ENCODE assay signal across 13 cellular contexts in the genomic region with DNA sequence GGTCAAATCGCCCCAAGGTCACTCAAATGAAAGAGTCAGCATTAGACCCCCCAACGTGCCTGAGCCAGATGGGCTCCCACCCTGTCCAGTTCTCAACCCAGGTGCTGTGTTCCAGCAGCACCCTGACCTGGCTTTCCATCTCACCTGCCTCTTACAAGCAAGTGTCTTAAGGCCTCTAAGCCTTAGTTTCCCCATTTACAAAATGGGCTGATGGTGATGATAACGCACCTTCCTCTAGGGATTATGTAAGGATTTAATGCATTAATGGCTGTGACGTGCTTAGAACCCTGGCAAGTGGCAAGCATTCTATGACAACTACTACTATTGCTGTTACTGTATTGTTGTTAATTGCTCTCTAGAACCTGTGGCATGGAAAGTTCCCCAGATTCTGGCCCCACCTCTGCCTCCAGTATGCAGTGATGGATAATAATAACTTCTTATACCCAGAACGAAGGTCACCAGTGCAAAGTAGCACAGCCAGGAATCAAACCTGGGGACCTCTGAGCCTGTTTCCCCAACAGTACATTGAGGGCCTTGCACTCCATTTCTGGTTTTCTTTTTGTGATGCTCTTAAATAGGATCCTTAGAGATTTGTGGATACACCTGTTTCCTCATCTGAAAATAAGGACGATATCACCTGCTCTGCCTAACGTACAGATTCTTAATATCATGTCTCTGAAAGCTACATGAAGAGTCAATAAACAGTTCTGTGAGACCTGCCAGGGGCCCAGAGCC. TPM values are rescaled to one million over a fixed set of nuclear protein-coding genes. Genes with fewer than 3 reads are reported as not detected.
A peak's percentile ranks its signal among the peaks of the same experiment; 100 is the strongest.
DNase-seq lines count a peak whose midpoint lies in the region; ATAC-seq and TF ChIP-seq lines count a peak whose summit lies in the region.
"Had no signal": no experiment of that assay in that cellular context is flagged by ENCODE, and none has a peak within 500 bp of the region (broad histone marks: within the 10 kb centered on the region; RNA-seq: fewer than 3 reads in every experiment).

No MANE protein-coding gene starts in this region.

- H3K4me3 Mint-ChIP-seq in activated naive CD4-positive, alpha-beta T cell treated with anti-CD3 and anti-CD28 coated beads, Interleukin-2, amount 50 U/mL, for 24 hours = peak overlapping the region; percentile 19
- H3K4me3 Mint-ChIP-seq in activated T-helper 2 cell treated with anti-CD3 and anti-CD28 coated beads, Interferon-gamma antibody, Interleukin-2, Interleukin-4, amounts not matched to agents 10 μg/mL and 5 μg/mL and 100 μg/mL, durations not matched to agents 14 hours and 24 hours and 36 hours (ENCODE audit: low read depth) = peak overlapping the region; percentile 4
- H3K4me3 Mint-ChIP-seq in stimulated activated memory B cell treated with anti-CD40 and anti-IgM and Interleukin-4, amounts not matched to agents 10 μg/mL and 1 μg/mL and 100 μg/mL, for 72 hours = no peak overlapping the region

- no peaks in the 10 kb centered on the region for H3K27me3 Mint-ChIP-seq in activated naive CD4-positive, alpha-beta T cell treated with anti-CD3 and anti-CD28 coated beads, Interleukin-2, amount 50 U/mL, for 24 hours
- no peaks in the 10 kb centered on the region for H3K27me3 Mint-ChIP-seq in activated T-helper 2 cell treated with anti-CD3 and anti-CD28 coated beads, Interferon-gamma antibody, Interleukin-2, Interleukin-4, amounts not matched to agents 10 μg/mL and 5 μg/mL and 100 μg/mL, durations not matched to agents 14 hours and 24 hours and 36 hours (ENCODE audit: low read depth)
- H3K27me3 Mint-ChIP-seq in stimulated activated memory B cell treated with anti-CD40 and anti-IgM and Interleukin-4, amounts not matched to agents 10 μg/mL and 1 μg/mL and 100 μg/mL, for 72 hours = no peaks in the 10 kb centered on the region

- no peak for ATAC-seq in stimulated activated memory B cell treated with anti-CD40 and anti-IgM and Interleukin-4, amounts not matched to agents 10 μg/mL and 1 μg/mL and 100 μg/mL, for 72 hours
- no peak for ATAC-seq in upper lobe of left lung (ENCODE audit: low FRiP score in 2 of 2)
- ATAC-seq: left lobe of liver had no signal

- no peaks in the 10 kb centered on the region for H3K9me3 ChIP-seq in upper lobe of left lung

- intact Hi-C loops in activated T-helper 2 cell treated with anti-CD3 and anti-CD28 coated beads, Interferon-gamma antibody, Interleukin-2, Interleukin-4, amounts not matched to agents 10 μg/mL and 5 μg/mL and 100 μg/mL, durations not matched to agents 14 hours and 24 hours and 36 hours (cut with micrococcal nuclease) = no loop called here

- no peak overlapping the region for H3K27ac Mint-ChIP-seq in activated naive CD4-positive, alpha-beta T cell treated with anti-CD3 and anti-CD28 coated beads, Interleukin-2, amount 50 U/mL, for 24 hours
- H3K27ac Mint-ChIP-seq in activated T-helper 2 cell treated with anti-CD3 and anti-CD28 coated beads, Interferon-gamma antibody, Interleukin-2, Interleukin-4, amounts not matched to agents 10 μg/mL and 5 μg/mL and 100 μg/mL, durations not matched to agents 14 hours and 24 hours and 36 hours = no peak overlapping the region
- peak overlapping the region; percentile 98 for H3K27ac Mint-ChIP-seq in stimulated activated memory B cell treated with anti-CD40 and anti-IgM and Interleukin-4, amounts not matched to agents 10 μg/mL and 1 μg/mL and 100 μg/mL, for 72 hours

- no peak overlapping the region for H3K4me3 ChIP-seq in upper lobe of left lung

- WGBS in upper lobe of left lung, 2 donors = 74 to 82% methylated on average over 7 of the region's 7 CpGs

- no peak for TF ChIP-seq POLR2A in upper lobe of left lung (IDR thresholded peaks at IDR 0.05)

- no peaks in the 10 kb centered on the region for H3K27me3 ChIP-seq in upper lobe of left lung

- H3K27ac ChIP-seq in upper lobe of left lung = no peak overlapping the region

- no peaks in the 10 kb centered on the region for H3K36me3 ChIP-seq in upper lobe of left lung

- no peak for DNase-seq in activated naive CD4-positive, alpha-beta T cell treated with Interleukin-2 at 50 U/mL for 16 hours
- no peak for DNase-seq in activated T-helper 2 cell treated with anti-CD3 and anti-CD28 coated beads, Interferon-gamma antibody, Interleukin-2, Interleukin-4, amounts not matched to agents 10 μg/mL and 5 μg/mL and 100 μg/mL, durations not matched to agents 14 hours and 24 hours and 36 hours (ENCODE audit: low spot score)
- DNase-seq in NCI-H2227 (lab: John Stamatoyannopoulos, UW; ENCODE audit: unreplicated experiment) (no peak), upper lobe of left lung (no peak)
- DNase-seq: AML-193; Karpas-422; NCI-H2029; occipital lobe; stimulated activated CD4-positive, alpha-beta T cell treated with anti-CD3 and anti-CD28 coated beads, Interleukin-15, amount 100 ng/mL, for 24 hours had no signal

- no peak for TF ChIP-seq EP300 in upper lobe of left lung (IDR thresholded peaks at IDR 0.05)

- peaks cover 20% of the 10 kb centered on the region for H3K4me1 Mint-ChIP-seq in activated naive CD4-positive, alpha-beta T cell treated with anti-CD3 and anti-CD28 coated beads, Interleukin-2, amount 50 U/mL, for 24 hours
- peaks cover 9% of the 10 kb centered on the region for H3K4me1 Mint-ChIP-seq in activated T-helper 2 cell treated with anti-CD3 and anti-CD28 coated beads, Interferon-gamma antibody, Interleukin-2, Interleukin-4, amounts not matched to agents 10 μg/mL and 5 μg/mL and 100 μg/mL, durations not matched to agents 14 hours and 24 hours and 36 hours (ENCODE audit: low read depth)
- H3K4me1 Mint-ChIP-seq in stimulated activated memory B cell treated with anti-CD40 and anti-IgM and Interleukin-4, amounts not matched to agents 10 μg/mL and 1 μg/mL and 100 μg/mL, for 72 hours = peaks cover 39% of the 10 kb centered on the region

- no peaks in the 10 kb centered on the region for H3K36me3 Mint-ChIP-seq in activated naive CD4-positive, alpha-beta T cell treated with anti-CD3 and anti-CD28 coated beads, Interleukin-2, amount 50 U/mL, for 24 hours
- H3K36me3 Mint-ChIP-seq in activated T-helper 2 cell treated with anti-CD3 and anti-CD28 coated beads, Interferon-gamma antibody, Interleukin-2, Interleukin-4, amounts not matched to agents 10 μg/mL and 5 μg/mL and 100 μg/mL, durations not matched to agents 14 hours and 24 hours and 36 hours (ENCODE audit: low read depth) = peaks cover 3% of the 10 kb centered on the region
- no peaks in the 10 kb centered on the region for H3K36me3 Mint-ChIP-seq in stimulated activated memory B cell treated with anti-CD40 and anti-IgM and Interleukin-4, amounts not matched to agents 10 μg/mL and 1 μg/mL and 100 μg/mL, for 72 hours

- no peaks in the 10 kb centered on the region for H3K9me3 Mint-ChIP-seq in activated naive CD4-positive, alpha-beta T cell treated with anti-CD3 and anti-CD28 coated beads, Interleukin-2, amount 50 U/mL, for 24 hours
- H3K9me3 Mint-ChIP-seq in activated T-helper 2 cell treated with anti-CD3 and anti-CD28 coated beads, Interferon-gamma antibody, Interleukin-2, Interleukin-4, amounts not matched to agents 10 μg/mL and 5 μg/mL and 100 μg/mL, durations not matched to agents 14 hours and 24 hours and 36 hours = no peaks in the 10 kb centered on the region
- H3K9me3 Mint-ChIP-seq in stimulated activated memory B cell treated with anti-CD40 and anti-IgM and Interleukin-4, amounts not matched to agents 10 μg/mL and 1 μg/mL and 100 μg/mL, for 72 hours = no peaks in the 10 kb centered on the region

- no peak for TF ChIP-seq CTCF in upper lobe of left lung (IDR thresholded peaks at IDR 0.05)

- peaks cover 29 to 52% (median 36%) of the 10 kb centered on the region in 4 donors for H3K4me1 ChIP-seq in upper lobe of left lung

RNA-seq across cellular contexts. Expression of a gene that starts 3.3 kb away (rescaled TPM):
- total RNA-seq in activated T-helper 2 cell treated with anti-CD3 and anti-CD28 coated beads, Interferon-gamma antibody, Interleukin-2, Interleukin-4, amounts not matched to agents 10 μg/mL and 5 μg/mL and 100 μg/mL, durations not matched to agents 14 hours and 24 hours and 36 hours = 132 and 141 TPM in 2 replicates
- 100 to 1,000 TPM in 3 of 6 donors, 10 to 100 TPM in 3; 56.8 to 144 (median 98.6) TPM for total RNA-seq in upper lobe of left lung

RNA-seq across cellular contexts. Expression of a gene that starts 17.2 kb away (rescaled TPM):
- 37.8 and 41.4 TPM in 2 replicates for total RNA-seq in activated T-helper 2 cell treated with anti-CD3 and anti-CD28 coated beads, Interferon-gamma antibody, Interleukin-2, Interleukin-4, amounts not matched to agents 10 μg/mL and 5 μg/mL and 100 μg/mL, durations not matched to agents 14 hours and 24 hours and 36 hours
- total RNA-seq in upper lobe of left lung = 1,000 to 10,000 TPM in 4 of 6 donors, 100 to 1,000 TPM in 2; 439 to 1,887 (median 1,220) TPM

RNA-seq across cellular contexts. Expression of a gene that starts 19.5 kb away (rescaled TPM):
- total RNA-seq in activated T-helper 2 cell treated with anti-CD3 and anti-CD28 coated beads, Interferon-gamma antibody, Interleukin-2, Interleukin-4, amounts not matched to agents 10 μg/mL and 5 μg/mL and 100 μg/mL, durations not matched to agents 14 hours and 24 hours and 36 hours = 0.16 and 0.18 TPM in 2 replicates
- total RNA-seq in upper lobe of left lung = 1 to 10 TPM in 2 of 6 donors, under 1 TPM in 1, not detected in 3; 0.13 to 2.6 (median 1.0) TPM
- total RNA-seq: left lobe of liver had no signal

RNA-seq across cellular contexts. Expression of a gene that starts 35.8 kb away (rescaled TPM):
- 0.32 and 1.0 TPM in 2 replicates for total RNA-seq in activated T-helper 2 cell treated with anti-CD3 and anti-CD28 coated beads, Interferon-gamma antibody, Interleukin-2, Interleukin-4, amounts not matched to agents 10 μg/mL and 5 μg/mL and 100 μg/mL, durations not matched to agents 14 hours and 24 hours and 36 hours
- 1 to 10 TPM in 2 of 6 donors, under 1 TPM in 3, not detected in 1; 0.61 to 4.6 (median 0.98) TPM for total RNA-seq in upper lobe of left lung

RNA-seq across cellular contexts. Expression of a gene that starts 59.9 kb away (rescaled TPM):
- total RNA-seq in activated T-helper 2 cell treated with anti-CD3 and anti-CD28 coated beads, Interferon-gamma antibody, Interleukin-2, Interleukin-4, amounts not matched to agents 10 μg/mL and 5 μg/mL and 100 μg/mL, durations not matched to agents 14 hours and 24 hours and 36 hours = not detected in 2 replicates
- 1 to 10 TPM in 3 of 6 donors, under 1 TPM in 2, not detected in 1; 0.46 to 6.3 (median 1.0) TPM for total RNA-seq in upper lobe of left lung
- total RNA-seq: glomerular endothelial cell had no signal

Comparison
In these comparisons a context has a peak if more than half of its experiments do, and no peak if none do; other contexts are left out.
1. RNA of a gene that starts 17.2 kb away (total RNA-seq): 439 to 1,887 TPM in upper lobe of left lung; 37.8 to 41.4 TPM in activated T-helper 2 cell treated with anti-CD3 and anti-CD28 coated beads, Interferon-gamma antibody, Interleukin-2, Interleukin-4, amounts not matched to agents 10 μg/mL and 5 μg/mL and 100 μg/mL, durations not matched to agents 14 hours and 24 hours and 36 hours; every median in the first group is over 10 times any median in the second.